Comparison of ENCODE assay signal across 11 cellular contexts in genomic region chr2:46847726-46848421, GRCh38.
DNase-seq lines count a peak whose midpoint lies in the region; ATAC-seq and TF ChIP-seq lines count a peak whose summit lies in the region.
"Had no signal": no experiment of that assay in that cellular context is flagged by ENCODE, and none has a peak within 500 bp of the region (broad histone marks: within the 10 kb centered on the region; RNA-seq: fewer than 3 reads in every experiment).

No MANE protein-coding gene starts in this region.

- ATAC-seq in psoas muscle (peak in 2 of 4 donors; percentile 11 to 23), HG03135 (IDR thresholded peaks at IDR 0.05; ENCODE audit: unreplicated experiment) (no peak), GM18520 (IDR thresholded peaks at IDR 0.05; ENCODE audit: unreplicated experiment) (no peak)
- ATAC-seq: activated T-cell treated with anti-CD3 and anti-CD28 coated beads, Interleukin-2, amount 50 U/mL, for 72 hours had no signal

- no peak overlapping the region for H3K27ac Mint-ChIP-seq in activated T-helper 2 cell treated with anti-CD3 and anti-CD28 coated beads, Interferon-gamma antibody, Interleukin-2, Interleukin-4, amounts not matched to agents 10 μg/mL and 5 μg/mL and 100 μg/mL, durations not matched to agents 14 hours and 24 hours and 36 hours
- H3K27ac Mint-ChIP-seq: activated T-cell treated with anti-CD3 and anti-CD28 coated beads, Interleukin-2, amount 50 U/mL, for 72 hours; CD4-positive, alpha-beta T cell had no signal

- no peak overlapping the region for H3K4me3 Mint-ChIP-seq in activated T-helper 2 cell treated with anti-CD3 and anti-CD28 coated beads, Interferon-gamma antibody, Interleukin-2, Interleukin-4, amounts not matched to agents 10 μg/mL and 5 μg/mL and 100 μg/mL, durations not matched to agents 14 hours and 24 hours and 36 hours (ENCODE audit: low read depth)
- H3K4me3 Mint-ChIP-seq: activated T-cell treated with anti-CD3 and anti-CD28 coated beads, Interleukin-2, amount 50 U/mL, for 72 hours; CD4-positive, alpha-beta T cell had no signal

- no peaks in the 10 kb centered on the region for H3K9me3 ChIP-seq in psoas muscle

- 65 to 75% (median 67%) methylated on average over 5 of the region's 5 CpGs for WGBS in psoas muscle, 3 donors

- H3K27ac ChIP-seq in VCaP (peak overlapping the region; percentile 91), psoas muscle (peak overlapping the region; percentile 78)

- H3K36me3 Mint-ChIP-seq in activated T-helper 2 cell treated with anti-CD3 and anti-CD28 coated beads, Interferon-gamma antibody, Interleukin-2, Interleukin-4, amounts not matched to agents 10 μg/mL and 5 μg/mL and 100 μg/mL, durations not matched to agents 14 hours and 24 hours and 36 hours (ENCODE audit: low read depth): no peaks in the 10 kb centered on the region

- H3K36me3 ChIP-seq in psoas muscle (ENCODE audit: insufficient read depth in 1 of 2, low read depth in 1 of 2): no peaks in the 10 kb centered on the region

- no peaks in the 10 kb centered on the region for H3K4me1 Mint-ChIP-seq in activated T-helper 2 cell treated with anti-CD3 and anti-CD28 coated beads, Interferon-gamma antibody, Interleukin-2, Interleukin-4, amounts not matched to agents 10 μg/mL and 5 μg/mL and 100 μg/mL, durations not matched to agents 14 hours and 24 hours and 36 hours (ENCODE audit: low read depth)

- TF ChIP-seq CTCF in VCaP (conservative IDR thresholded peaks at IDR 0.05) (no peak), foreskin fibroblast (IDR thresholded peaks at IDR 0.05; ENCODE audit: low read depth, low read length) (no peak), psoas muscle (IDR thresholded peaks at IDR 0.05) (no peak)

- intact Hi-C loops in psoas muscle (cut with DNase I): no loop called here
- intact Hi-C loops in activated T-helper 2 cell treated with anti-CD3 and anti-CD28 coated beads, Interferon-gamma antibody, Interleukin-2, Interleukin-4, amounts not matched to agents 10 μg/mL and 5 μg/mL and 100 μg/mL, durations not matched to agents 14 hours and 24 hours and 36 hours (cut with micrococcal nuclease): no loop called here

- peaks cover 20% of the 10 kb centered on the region for H3K27me3 Mint-ChIP-seq in activated T-helper 2 cell treated with anti-CD3 and anti-CD28 coated beads, Interferon-gamma antibody, Interleukin-2, Interleukin-4, amounts not matched to agents 10 μg/mL and 5 μg/mL and 100 μg/mL, durations not matched to agents 14 hours and 24 hours and 36 hours (ENCODE audit: low read depth)

- no peaks in the 10 kb centered on the region for H3K9me3 Mint-ChIP-seq in activated T-helper 2 cell treated with anti-CD3 and anti-CD28 coated beads, Interferon-gamma antibody, Interleukin-2, Interleukin-4, amounts not matched to agents 10 μg/mL and 5 μg/mL and 100 μg/mL, durations not matched to agents 14 hours and 24 hours and 36 hours
- H3K9me3 Mint-ChIP-seq: activated T-cell treated with anti-CD3 and anti-CD28 coated beads, Interleukin-2, amount 50 U/mL, for 72 hours; CD4-positive, alpha-beta T cell had no signal

- DNase-seq in AG08396 (ENCODE audit: low spot score): peak; percentile 39
- DNase-seq in foreskin fibroblast: peak; percentile 73 to 86
- DNase-seq in psoas muscle: no peak
- DNase-seq in activated T-helper 2 cell treated with anti-CD3 and anti-CD28 coated beads, Interferon-gamma antibody, Interleukin-2, Interleukin-4, amounts not matched to agents 10 μg/mL and 5 μg/mL and 100 μg/mL, durations not matched to agents 14 hours and 24 hours and 36 hours (ENCODE audit: low spot score): no peak
- no peak for DNase-seq in NCI-H774 (lab: John Stamatoyannopoulos, UW)
- DNase-seq: activated T-cell treated with anti-CD3 and anti-CD28 coated beads, Interleukin-2, amount 50 U/mL, for 72 hours; CD4-positive, alpha-beta T cell; stimulated activated CD4-positive, alpha-beta T cell treated with anti-CD3 and anti-CD28 coated beads, Interleukin-4, amount 100 ng/mL, for 4 hours had no signal

- H3K4me3 ChIP-seq in foreskin fibroblast (ENCODE audit: low read depth in 1 of 2, low read length in 2 of 2) (no peak overlapping the region), psoas muscle (no peak overlapping the region)

- H3K4me1 ChIP-seq in psoas muscle: peaks cover 61% of the 10 kb centered on the region

- H3K27me3 ChIP-seq in psoas muscle (ENCODE audit: insufficient read depth in 3 of 3, low read length in 2 of 3): no peaks in the 10 kb centered on the region

Comparison
In these comparisons a context has a peak if more than half of its experiments do, and no peak if none do; other contexts are left out.
1. DNase-seq: peak in AG08396 (single experiment) and foreskin fibroblast (2 of 2); none in psoas muscle (0 of 2), activated T-helper 2 cell treated with anti-CD3 and anti-CD28 coated beads, Interferon-gamma antibody, Interleukin-2, Interleukin-4, amounts not matched to agents 10 μg/mL and 5 μg/mL and 100 μg/mL, durations not matched to agents 14 hours and 24 hours and 36 hours (single experiment) and NCI-H774 (single experiment).